Comparison of ENCODE assay signal across 13 cellular contexts in the genomic region with DNA sequence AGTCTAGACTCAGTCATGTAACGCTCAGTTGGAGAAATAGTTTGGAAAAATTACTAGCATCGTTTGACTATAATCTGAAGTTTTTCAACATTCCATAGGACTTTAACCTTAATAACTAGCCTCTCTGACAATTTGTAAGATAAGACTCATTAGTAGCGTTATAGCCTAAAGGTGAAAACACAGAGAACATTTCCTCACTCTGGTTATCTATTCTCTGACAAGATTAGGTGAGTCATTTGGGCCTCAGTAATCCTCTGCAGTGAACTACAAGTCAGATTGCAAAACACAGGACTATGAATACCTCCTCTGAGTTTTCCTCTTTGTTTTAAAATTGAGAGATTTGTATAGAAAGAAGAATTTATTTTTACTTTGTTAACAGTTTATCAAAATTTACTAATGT. TPM values are rescaled to one million over a fixed set of nuclear protein-coding genes. Genes with fewer than 3 reads are reported as not detected.
DNase-seq lines count a peak whose midpoint lies in the region; ATAC-seq and TF ChIP-seq lines count a peak whose summit lies in the region.
"Had no signal": no experiment of that assay in that cellular context is flagged by ENCODE, and none has a peak within 500 bp of the region (broad histone marks: within the 10 kb centered on the region; RNA-seq: fewer than 3 reads in every experiment).

No MANE protein-coding gene starts in this region.

- H3K9me3 Mint-ChIP-seq in T-cell, result peaks cover 3 to 12% (median 10%) of the 10 kb centered on the region in 3 donors
- peaks cover 9% of the 10 kb centered on the region for H3K9me3 Mint-ChIP-seq in activated naive CD8-positive, alpha-beta T cell treated with anti-CD3 and anti-CD28 coated beads, Interleukin-2, amount 50 U/mL, for 24 hours

- H3K4me2 ChIP-seq in PC-9, result peak overlapping the region; percentile 50

- DNase-seq in Daoy (ENCODE audit: low read depth) (peak; percentile 3), PC-9 (peak in 1 of 2 experiments; percentile 75), fibroblast of mammary gland (ENCODE audit: low read depth) (peak; percentile 75), non-pigmented ciliary epithelial cell (ENCODE audit: low read depth) (peak; percentile 65), T-cell (no peak), NCI-H1048 (lab: John Stamatoyannopoulos, UW) (no peak)
- DNase-seq in activated naive CD8-positive, alpha-beta T cell treated with anti-CD3 and anti-CD28 coated beads, Interleukin-2, amount 50 U/mL, for 24 hours, result no peak
- DNase-seq: activated naive CD4-positive, alpha-beta T cell treated with anti-CD3 and anti-CD28 coated beads, Interleukin-2, amount 50 U/mL, for 16 hours; CD4-positive, CD25-positive, alpha-beta regulatory T cell; H9; hypothalamus had no signal

- H3K9me3 ChIP-seq in PC-9 (ENCODE audit: insufficient read depth, low read depth), result no peaks in the 10 kb centered on the region; the same call in 1 of the 2 replicates
- H3K9me3 ChIP-seq: vagina had no signal

- no peaks in the 10 kb centered on the region for H3K9me2 ChIP-seq in PC-9 (ENCODE audit: insufficient read depth)

- no peaks in the 10 kb centered on the region for H3K4me1 Mint-ChIP-seq in T-cell
- no peaks in the 10 kb centered on the region for H3K4me1 Mint-ChIP-seq in activated naive CD8-positive, alpha-beta T cell treated with anti-CD3 and anti-CD28 coated beads, Interleukin-2, amount 50 U/mL, for 24 hours
- H3K4me1 Mint-ChIP-seq: CD4-positive, CD25-positive, alpha-beta regulatory T cell had no signal

- H3K4me3 Mint-ChIP-seq in T-cell, result no peak overlapping the region
- H3K4me3 Mint-ChIP-seq in activated naive CD8-positive, alpha-beta T cell treated with anti-CD3 and anti-CD28 coated beads, Interleukin-2, amount 50 U/mL, for 24 hours, result no peak overlapping the region
- H3K4me3 Mint-ChIP-seq: CD4-positive, CD25-positive, alpha-beta regulatory T cell; H9 had no signal

- H3K4me3 ChIP-seq in PC-9 (peak overlapping the region; percentile 32; the same call in 1 of the 2 replicates), fibroblast of mammary gland (ENCODE audit: control insufficient read depth, low read depth, low read length) (no peak overlapping the region)
- H3K4me3 ChIP-seq: vagina had no signal

- no peaks in the 10 kb centered on the region for H4K20me1 ChIP-seq in PC-9 (ENCODE audit: insufficient read depth)

- no peaks in the 10 kb centered on the region for H3F3A ChIP-seq in PC-9 (ENCODE audit: insufficient read depth, low read depth)

- no peaks in the 10 kb centered on the region for H3K27me3 ChIP-seq in PC-9 (ENCODE audit: insufficient read depth, low read depth)
- H3K27me3 ChIP-seq: vagina had no signal

- intact Hi-C loops in PC-9 (cut with micrococcal nuclease; ENCODE audit: unreplicated experiment), result no loop called here

- no peak for ATAC-seq in T-cell (replicated peaks in 1 of 4)
- ATAC-seq in activated naive CD8-positive, alpha-beta T cell treated with anti-CD3 and anti-CD28 coated beads, Interleukin-2, amount 50 U/mL, for 24 hours, result no peak
- no peak for ATAC-seq in GM18909 (IDR thresholded peaks at IDR 0.05; ENCODE audit: poor library complexity, unreplicated experiment)

- POLR2A ChIA-PET in PC-9 (lab: Charles Lee; ENCODE audit: unreplicated experiment), result interaction anchor here (0.5 kb wide), 1 partner anchor 9 kb away, joined by 3 read pairs; no protein-coding TSS in a partner anchor
- POLR2A ChIA-PET in T-cell (lab: Charles Lee), result no interaction called here

- TF ChIP-seq CTCF in PC-9 (conservative IDR thresholded peaks at IDR 0.05), result no peak
- TF ChIP-seq CTCF in fibroblast of mammary gland (conservative IDR thresholded peaks at IDR 0.05; ENCODE audit: control insufficient read depth, insufficient read depth, low read depth, low read length), result no peak

- H2AFZ ChIP-seq in PC-9, result no peak overlapping the region

- CTCF ChIA-PET in PC-9 (lab: Charles Lee), result no interaction called here
- CTCF ChIA-PET in T-cell (lab: Charles Lee), result interaction anchor here in 1 of 2 donors (0.5 kb wide), 1 partner anchor 8 kb away, joined by 3 read pairs; no protein-coding TSS in a partner anchor

- H3K4me1 ChIP-seq in PC-9 (replicated peaks; ENCODE audit: insufficient read depth), result peaks cover 20% of the 10 kb centered on the region
- H3K4me1 ChIP-seq: vagina had no signal

- 0 out of 2 replicates have a peak overlapping the region, but pooled peaks have one; percentile 18 for H3K27ac ChIP-seq in PC-9
- H3K27ac ChIP-seq: vagina had no signal

- H3K79me2 ChIP-seq in PC-9 (ENCODE audit: low read depth), result no peaks in the 10 kb centered on the region

- H3K36me3 ChIP-seq in PC-9 (ENCODE audit: low read depth), result no peaks in the 10 kb centered on the region
- H3K36me3 ChIP-seq: vagina had no signal

- BruUV-seq in PC-9 (replicated peaks; lab: Mats Ljungman, UMichigan), result no TSS peak

- peaks cover 16 to 43% of the 10 kb centered on the region in 2 donors for H3K27me3 Mint-ChIP-seq in T-cell
- peaks cover 15% of the 10 kb centered on the region for H3K27me3 Mint-ChIP-seq in activated naive CD8-positive, alpha-beta T cell treated with anti-CD3 and anti-CD28 coated beads, Interleukin-2, amount 50 U/mL, for 24 hours

- H3K27ac Mint-ChIP-seq in T-cell, result no peak overlapping the region
- no peak overlapping the region for H3K27ac Mint-ChIP-seq in activated naive CD8-positive, alpha-beta T cell treated with anti-CD3 and anti-CD28 coated beads, Interleukin-2, amount 50 U/mL, for 24 hours
- H3K27ac Mint-ChIP-seq: CD4-positive, CD25-positive, alpha-beta regulatory T cell had no signal

- H3K36me3 Mint-ChIP-seq in T-cell, result peaks cover 5% of the 10 kb centered on the region
- no peaks in the 10 kb centered on the region for H3K36me3 Mint-ChIP-seq in activated naive CD8-positive, alpha-beta T cell treated with anti-CD3 and anti-CD28 coated beads, Interleukin-2, amount 50 U/mL, for 24 hours (ENCODE audit: low read depth)
- H3K36me3 Mint-ChIP-seq: CD4-positive, CD25-positive, alpha-beta regulatory T cell had no signal

RNA-seq across cellular contexts. Expression of a gene that starts 31.8 kb away (rescaled TPM):
- total RNA-seq in Daoy (2014; rRNA removed; shearing (Covaris generic)), result 23.3 and 28.9 TPM in 2 replicates
- 121 and 130 TPM in 2 replicates for total RNA-seq in PC-9 (2021)
- total RNA-seq in T-cell, result 10 to 100 TPM; 27.1 to 32.0 (median 29.6) TPM

Comparison
In these comparisons a context has a peak if more than half of its experiments do, and no peak if none do; other contexts are left out.
1. DNase-seq: peak in Daoy (single experiment), fibroblast of mammary gland (single experiment) and non-pigmented ciliary epithelial cell (single experiment); none in T-cell (0 of 34), activated naive CD8-positive, alpha-beta T cell treated with anti-CD3 and anti-CD28 coated beads, Interleukin-2, amount 50 U/mL, for 24 hours (single experiment) and NCI-H1048 (single experiment).